In genomic region chr16:19765860-19766553, GRCh38 we compare ENCODE assay signal across 1 cellular context.
TF ChIP-seq lines count a peak whose summit lies in the region.

No MANE protein-coding gene starts in this region.

TF ChIP-seq in SK-N-SH, 30 proteins besides CTCF, POLR2A, EP300 and RAD21 (continued from another document):
- TF ChIP-seq ELF1 (IDR thresholded peaks at IDR 0.05) (no peak), FOXJ3 (CRISPR knock-in tag; IDR thresholded peaks at IDR 0.05) (no peak), NRF1 (IDR thresholded peaks at IDR 0.05; ENCODE audit: low read depth, low read length) (no peak), CHD2 (IDR thresholded peaks at IDR 0.05; ENCODE audit: low read length, partially characterized antibody) (no peak), EZH2phosphoT487 (IDR thresholded peaks at IDR 0.05; ENCODE audit: borderline replicate concordance, low read depth) (no peak), MEF2A (IDR thresholded peaks at IDR 0.05; ENCODE audit: borderline replicate concordance, low read depth) (no peak), RCOR1 (IDR thresholded peaks at IDR 0.05; ENCODE audit: low read length) (no peak), POLR2AphosphoS5 (IDR thresholded peaks at IDR 0.05; ENCODE audit: low read depth, low read length) (no peak), YY1 (IDR thresholded peaks at IDR 0.05; ENCODE audit: low read depth) (no peak), TCF12 (IDR thresholded peaks at IDR 0.05) (no peak), TEAD4 (IDR thresholded peaks at IDR 0.05; ENCODE audit: borderline replicate concordance, insufficient read depth) (no peak), SMC3 (IDR thresholded peaks at IDR 0.05; ENCODE audit: low read depth, low read length) (no peak), SIN3A (IDR thresholded peaks at IDR 0.05; ENCODE audit: borderline replicate concordance, low read depth, low read length) (no peak)
- TF ChIP-seq, protein P1, sequence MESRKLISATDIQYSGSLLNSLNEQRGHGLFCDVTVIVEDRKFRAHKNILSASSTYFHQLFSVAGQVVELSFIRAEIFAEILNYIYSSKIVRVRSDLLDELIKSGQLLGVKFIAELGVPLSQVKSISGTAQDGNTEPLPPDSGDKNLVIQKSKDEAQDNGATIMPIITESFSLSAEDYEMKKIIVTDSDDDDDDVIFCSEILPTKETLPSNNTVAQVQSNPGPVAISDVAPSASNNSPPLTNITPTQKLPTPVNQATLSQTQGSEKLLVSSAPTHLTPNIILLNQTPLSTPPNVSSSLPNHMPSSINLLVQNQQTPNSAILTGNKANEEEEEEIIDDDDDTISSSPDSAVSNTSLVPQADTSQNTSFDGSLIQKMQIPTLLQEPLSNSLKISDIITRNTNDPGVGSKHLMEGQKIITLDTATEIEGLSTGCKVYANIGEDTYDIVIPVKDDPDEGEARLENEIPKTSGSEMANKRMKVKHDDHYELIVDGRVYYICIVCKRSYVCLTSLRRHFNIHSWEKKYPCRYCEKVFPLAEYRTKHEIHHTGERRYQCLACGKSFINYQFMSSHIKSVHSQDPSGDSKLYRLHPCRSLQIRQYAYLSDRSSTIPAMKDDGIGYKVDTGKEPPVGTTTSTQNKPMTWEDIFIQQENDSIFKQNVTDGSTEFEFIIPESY (IDR thresholded peaks at IDR 0.05; ENCODE audit: borderline replicate concordance, low read depth), result no peak
- TF ChIP-seq, protein P2, sequence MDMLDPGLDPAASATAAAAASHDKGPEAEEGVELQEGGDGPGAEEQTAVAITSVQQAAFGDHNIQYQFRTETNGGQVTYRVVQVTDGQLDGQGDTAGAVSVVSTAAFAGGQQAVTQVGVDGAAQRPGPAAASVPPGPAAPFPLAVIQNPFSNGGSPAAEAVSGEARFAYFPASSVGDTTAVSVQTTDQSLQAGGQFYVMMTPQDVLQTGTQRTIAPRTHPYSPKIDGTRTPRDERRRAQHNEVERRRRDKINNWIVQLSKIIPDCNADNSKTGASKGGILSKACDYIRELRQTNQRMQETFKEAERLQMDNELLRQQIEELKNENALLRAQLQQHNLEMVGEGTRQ (IDR thresholded peaks at IDR 0.05; ENCODE audit: borderline replicate concordance, low read depth, low read length), result no peak
- TF ChIP-seq, protein P3, sequence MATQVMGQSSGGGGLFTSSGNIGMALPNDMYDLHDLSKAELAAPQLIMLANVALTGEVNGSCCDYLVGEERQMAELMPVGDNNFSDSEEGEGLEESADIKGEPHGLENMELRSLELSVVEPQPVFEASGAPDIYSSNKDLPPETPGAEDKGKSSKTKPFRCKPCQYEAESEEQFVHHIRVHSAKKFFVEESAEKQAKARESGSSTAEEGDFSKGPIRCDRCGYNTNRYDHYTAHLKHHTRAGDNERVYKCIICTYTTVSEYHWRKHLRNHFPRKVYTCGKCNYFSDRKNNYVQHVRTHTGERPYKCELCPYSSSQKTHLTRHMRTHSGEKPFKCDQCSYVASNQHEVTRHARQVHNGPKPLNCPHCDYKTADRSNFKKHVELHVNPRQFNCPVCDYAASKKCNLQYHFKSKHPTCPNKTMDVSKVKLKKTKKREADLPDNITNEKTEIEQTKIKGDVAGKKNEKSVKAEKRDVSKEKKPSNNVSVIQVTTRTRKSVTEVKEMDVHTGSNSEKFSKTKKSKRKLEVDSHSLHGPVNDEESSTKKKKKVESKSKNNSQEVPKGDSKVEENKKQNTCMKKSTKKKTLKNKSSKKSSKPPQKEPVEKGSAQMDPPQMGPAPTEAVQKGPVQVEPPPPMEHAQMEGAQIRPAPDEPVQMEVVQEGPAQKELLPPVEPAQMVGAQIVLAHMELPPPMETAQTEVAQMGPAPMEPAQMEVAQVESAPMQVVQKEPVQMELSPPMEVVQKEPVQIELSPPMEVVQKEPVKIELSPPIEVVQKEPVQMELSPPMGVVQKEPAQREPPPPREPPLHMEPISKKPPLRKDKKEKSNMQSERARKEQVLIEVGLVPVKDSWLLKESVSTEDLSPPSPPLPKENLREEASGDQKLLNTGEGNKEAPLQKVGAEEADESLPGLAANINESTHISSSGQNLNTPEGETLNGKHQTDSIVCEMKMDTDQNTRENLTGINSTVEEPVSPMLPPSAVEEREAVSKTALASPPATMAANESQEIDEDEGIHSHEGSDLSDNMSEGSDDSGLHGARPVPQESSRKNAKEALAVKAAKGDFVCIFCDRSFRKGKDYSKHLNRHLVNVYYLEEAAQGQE (IDR thresholded peaks at IDR 0.05; ENCODE audit: low read depth, low read length), result no peak
TF ChIP-seq in SK-N-SH: peak in this region for 0.
